Comparison of ENCODE assay signal across 13 cellular contexts in genomic region chr4:26326791-26327190, GRCh38. TPM values are rescaled to one million over a fixed set of nuclear protein-coding genes. Genes with fewer than 3 reads are reported as not detected.
DNase-seq lines count a peak whose midpoint lies in the region; ATAC-seq, FAIRE-seq and TF ChIP-seq lines count a peak whose summit lies in the region.
"Had no signal": no experiment of that assay in that cellular context is flagged by ENCODE, and none has a peak within 500 bp of the region (broad histone marks: within the 10 kb centered on the region; RNA-seq: fewer than 3 reads in every experiment).

No MANE protein-coding gene starts in this region.

- H3K27ac ChIP-seq in WERI-Rb-1 = no peak overlapping the region
- H3K27ac ChIP-seq: epithelial cell of prostate had no signal

- no peak for FAIRE-seq in urothelium cell line (lab: Jason Lieb, UNC)

- no peaks in the 10 kb centered on the region for H3K27me3 Mint-ChIP-seq in natural killer cell treated with Interleukin-12 subunit alpha and Interleukin-12 subunit beta and Interleukin-15 and Interleukin-18, amount 100 ng/mL, for 72 hours
- H3K27me3 Mint-ChIP-seq in natural killer cell (ENCODE audit: low read depth in 2 of 2) = no peaks in the 10 kb centered on the region
- H3K27me3 Mint-ChIP-seq: activated B cell treated with CpG ODN at 0.5 μM for 24 hours had no signal

- no peak for DNase-seq in natural killer cell treated with Interleukin-12 subunit alpha and Interleukin-12 subunit beta and Interleukin-15 and Interleukin-18, amount 100 ng/mL, for 72 hours (ENCODE audit: low spot score)
- DNase-seq in natural killer cell = no peak
- peak; percentile 93 for DNase-seq in RPMI7951 (ENCODE audit: low read depth)
- peak; percentile 87 for DNase-seq in fibroblast of gingiva (ENCODE audit: low read depth)
- peak; percentile 12 for DNase-seq in urothelium cell line (ENCODE audit: low spot score)
- DNase-seq in activated CD4-positive, alpha-beta T cell treated with anti-CD3 and anti-CD28 coated beads for 48 hours = no peak
- no peak for DNase-seq in WERI-Rb-1
- DNase-seq: activated B cell treated with CpG ODN at 0.5 μM for 24 hours, Caco-2, NCI-H1048 had no signal

- H3K9me3 ChIP-seq in WERI-Rb-1 (ENCODE audit: severe bottlenecking) = no peaks in the 10 kb centered on the region
- H3K9me3 ChIP-seq: Caco-2 had no signal

- ATAC-seq in natural killer cell treated with Interleukin-12 subunit alpha and Interleukin-12 subunit beta and Interleukin-15 and Interleukin-18, amount 100 ng/mL, for 72 hours = no peak
- no peak for ATAC-seq in natural killer cell
- no peak for ATAC-seq in GM21528 (IDR thresholded peaks at IDR 0.05; ENCODE audit: low FRiP score, unreplicated experiment)
- ATAC-seq: left lobe of liver had no signal

- peaks cover 5% of the 10 kb centered on the region; the same call in 1 of the 2 replicates for H3K36me3 ChIP-seq in WERI-Rb-1

- intact Hi-C loops in natural killer cell (cut with micrococcal nuclease) = loop anchor here (10.0 kb wide), 3 partner anchors 252 to 412 kb away; partner anchors contain the start of gene SMIM20

- no peaks in the 10 kb centered on the region for H3K9me3 Mint-ChIP-seq in natural killer cell treated with Interleukin-12 subunit alpha and Interleukin-12 subunit beta and Interleukin-15 and Interleukin-18, amount 100 ng/mL, for 72 hours
- H3K9me3 Mint-ChIP-seq in natural killer cell = no peaks in the 10 kb centered on the region
- H3K9me3 Mint-ChIP-seq: activated B cell treated with CpG ODN at 0.5 μM for 24 hours had no signal

- peak overlapping the region in 1 of 2 donors; percentile 28 for H3K27ac Mint-ChIP-seq in natural killer cell treated with Interleukin-12 subunit alpha and Interleukin-12 subunit beta and Interleukin-15 and Interleukin-18, amount 100 ng/mL, for 72 hours
- H3K27ac Mint-ChIP-seq in natural killer cell = no peak overlapping the region
- H3K27ac Mint-ChIP-seq: activated B cell treated with CpG ODN at 0.5 μM for 24 hours had no signal

- peak overlapping the region; percentile 66 for H3K4me3 Mint-ChIP-seq in natural killer cell treated with Interleukin-12 subunit alpha and Interleukin-12 subunit beta and Interleukin-15 and Interleukin-18, amount 100 ng/mL, for 72 hours
- H3K4me3 Mint-ChIP-seq in natural killer cell = no peak overlapping the region
- H3K4me3 Mint-ChIP-seq: activated B cell treated with CpG ODN at 0.5 μM for 24 hours had no signal

- peaks cover 52 to 65% of the 10 kb centered on the region in 2 donors for H3K4me1 Mint-ChIP-seq in natural killer cell treated with Interleukin-12 subunit alpha and Interleukin-12 subunit beta and Interleukin-15 and Interleukin-18, amount 100 ng/mL, for 72 hours (ENCODE audit: low read depth in 2 of 2)
- peaks cover 33 to 43% of the 10 kb centered on the region in 2 donors for H3K4me1 Mint-ChIP-seq in natural killer cell

- no peak overlapping the region for H3K4me3 ChIP-seq in WERI-Rb-1 (ENCODE audit: low read depth, low read length)

- H3K36me3 Mint-ChIP-seq in natural killer cell treated with Interleukin-12 subunit alpha and Interleukin-12 subunit beta and Interleukin-15 and Interleukin-18, amount 100 ng/mL, for 72 hours = peaks cover 4% of the 10 kb centered on the region
- H3K36me3 Mint-ChIP-seq in natural killer cell = no peaks in the 10 kb centered on the region

- no peaks in the 10 kb centered on the region for H3K27me3 ChIP-seq in WERI-Rb-1 (ENCODE audit: insufficient read depth, low read depth, severe bottlenecking)

- no peak for TF ChIP-seq CTCF in natural killer cell (IDR thresholded peaks at IDR 0.05)
- TF ChIP-seq CTCF in WERI-Rb-1 (IDR thresholded peaks at IDR 0.05; ENCODE audit: low read depth, low read length) = no peak

RNA-seq across cellular contexts. Expression of gene RBPJ, which starts 6.0 kb away (rescaled TPM):
- total RNA-seq in natural killer cell treated with Interleukin-12 subunit alpha and Interleukin-12 subunit beta and Interleukin-15 and Interleukin-18, amount 100 ng/mL, for 72 hours = 100 to 1,000 TPM; 179 to 212 TPM
- total RNA-seq in natural killer cell = 10 to 100 TPM; 46.4 to 53.3 (median 48.8) TPM
- 76.4 and 92.3 TPM in 2 replicates for total RNA-seq in RPMI7951 (2014; rRNA removed; shearing (Covaris generic))

Comparison
In these comparisons a context has a peak if more than half of its experiments do, and no peak if none do; other contexts are left out.
1. DNase-seq: peak in RPMI7951 (single experiment), fibroblast of gingiva (single experiment) and urothelium cell line (single experiment); none in natural killer cell treated with Interleukin-12 subunit alpha and Interleukin-12 subunit beta and Interleukin-15 and Interleukin-18, amount 100 ng/mL, for 72 hours (single experiment), natural killer cell (single experiment), activated CD4-positive, alpha-beta T cell treated with anti-CD3 and anti-CD28 coated beads for 48 hours (single experiment) and WERI-Rb-1 (single experiment).